Comparison of ENCODE assay signal across 13 cellular contexts in genomic region chr5:76689321-76690026, GRCh38. TPM values are rescaled to one million over a fixed set of nuclear protein-coding genes. Genes with fewer than 3 reads are reported as not detected.
DNase-seq lines count a peak whose midpoint lies in the region; ATAC-seq, FAIRE-seq and TF ChIP-seq lines count a peak whose summit lies in the region.
"Had no signal": no experiment of that assay in that cellular context is flagged by ENCODE, and none has a peak within 500 bp of the region (broad histone marks: within the 10 kb centered on the region; RNA-seq: fewer than 3 reads in every experiment).

No MANE protein-coding gene starts in this region.

- H3K36me3 Mint-ChIP-seq in natural killer cell = peaks cover 18% of the 10 kb centered on the region

- H3K27me3 Mint-ChIP-seq in natural killer cell (ENCODE audit: low read depth in 2 of 2) = no peaks in the 10 kb centered on the region
- H3K27me3 Mint-ChIP-seq: T-cell had no signal

- peak; percentile 96 for DNase-seq in AG09319 (ENCODE audit: extremely low read depth, low read depth)
- peak; percentile 42 for DNase-seq in LoVo (ENCODE audit: low spot score)
- peak; percentile 93 for DNase-seq in choroid plexus epithelial cell (ENCODE audit: low read depth)
- DNase-seq in natural killer cell = no peak
- no peak for DNase-seq in HAP-1 (ENCODE audit: low spot score in 2 of 2)
- DNase-seq in NCI-H1105 (lab: John Stamatoyannopoulos, UW) = no peak
- no peak for DNase-seq in GM12891 (ENCODE audit: insufficient read length, low spot score)
- DNase-seq: cerebellar nuclear complex, NCI-H2171, T-cell had no signal

- no peaks in the 10 kb centered on the region for H3K27me3 ChIP-seq in HAP-1 (ENCODE audit: low read depth)

- no peak for ATAC-seq in natural killer cell
- no peak for ATAC-seq in GM19463 (IDR thresholded peaks at IDR 0.05; ENCODE audit: unreplicated experiment)
- ATAC-seq: T-cell had no signal

- TF ChIP-seq CTCF in AG09319 (IDR thresholded peaks at IDR 0.05; ENCODE audit: low read depth, low read length) = no peak
- no peak for TF ChIP-seq CTCF in choroid plexus epithelial cell (conservative IDR thresholded peaks at IDR 0.05; ENCODE audit: low read depth, low read length)
- no peak for TF ChIP-seq CTCF in natural killer cell (IDR thresholded peaks at IDR 0.05)

- FAIRE-seq in GM12891 (lab: Jason Lieb, UNC) = no peak
- FAIRE-seq: H1 had no signal

- no peaks in the 10 kb centered on the region for H3K9me3 ChIP-seq in HAP-1

- TF ChIP-seq POLR2A in GM12891 (IDR thresholded peaks at IDR 0.05; ENCODE audit: low read depth, low read length) = no peak

- peak overlapping the region; percentile 8 to 18 for H3K27ac Mint-ChIP-seq in natural killer cell
- H3K27ac Mint-ChIP-seq: T-cell had no signal

- H3K4me1 Mint-ChIP-seq in natural killer cell = peaks cover 6 to 13% of the 10 kb centered on the region in 2 donors

- intact Hi-C loops in natural killer cell (cut with micrococcal nuclease) = no loop called here

- no peaks in the 10 kb centered on the region for H3K36me3 ChIP-seq in HAP-1 (replicated peaks)

- H3K9me3 Mint-ChIP-seq in natural killer cell = no peaks in the 10 kb centered on the region
- H3K9me3 Mint-ChIP-seq: T-cell had no signal

- H3K4me3 ChIP-seq in choroid plexus epithelial cell (ENCODE audit: low read depth, low read length) = no peak overlapping the region
- no peak overlapping the region for H3K4me3 ChIP-seq in HAP-1

- H3K4me1 ChIP-seq in HAP-1 = no peaks in the 10 kb centered on the region
- H3K4me1 ChIP-seq: parathyroid adenoma had no signal

- no peak overlapping the region for H3K4me3 Mint-ChIP-seq in natural killer cell
- H3K4me3 Mint-ChIP-seq: T-cell had no signal

- in situ Hi-C loops in HAP-1 (cut with MboI; ENCODE audit: low sequenced_read_pairs) = no loop called here

TF ChIP-seq in GM12891, 5 proteins besides CTCF, POLR2A, EP300 and RAD21:
- no peak for TF ChIP-seq PAX5 (IDR thresholded peaks at IDR 0.05; ENCODE audit: insufficient read depth, low read length, severe bottlenecking)
- TF ChIP-seq POU2F2 (IDR thresholded peaks at IDR 0.05; ENCODE audit: low read depth, low read length) = no peak
- TF ChIP-seq TAF1 (IDR thresholded peaks at IDR 0.05; ENCODE audit: low read depth, low read length) = no peak
- no peak for TF ChIP-seq POLR2AphosphoS5 (IDR thresholded peaks at IDR 0.05; ENCODE audit: low read depth, low read length)
- TF ChIP-seq SPI1 (IDR thresholded peaks at IDR 0.05; ENCODE audit: low read depth, low read length) = no peak

RNA-seq across cellular contexts. Expression of gene F2R, which starts 26.5 kb away (rescaled TPM):
- 10 to 100 TPM; 43.2 to 53.9 (median 50.1) TPM for total RNA-seq in natural killer cell
- 1.2 TPM for polyA plus RNA-seq in GM12891 (2012; ENCODE audit: low read depth, missing spikeins)

Comparison
In these comparisons a context has a peak if more than half of its experiments do, and no peak if none do; other contexts are left out.
1. DNase-seq: peak in AG09319 (single experiment), LoVo (single experiment) and choroid plexus epithelial cell (single experiment); none in natural killer cell (single experiment), HAP-1 (0 of 2), NCI-H1105 (single experiment) and GM12891 (single experiment).